ENCODE assay signal across 9 cellular contexts in the genomic region with DNA sequence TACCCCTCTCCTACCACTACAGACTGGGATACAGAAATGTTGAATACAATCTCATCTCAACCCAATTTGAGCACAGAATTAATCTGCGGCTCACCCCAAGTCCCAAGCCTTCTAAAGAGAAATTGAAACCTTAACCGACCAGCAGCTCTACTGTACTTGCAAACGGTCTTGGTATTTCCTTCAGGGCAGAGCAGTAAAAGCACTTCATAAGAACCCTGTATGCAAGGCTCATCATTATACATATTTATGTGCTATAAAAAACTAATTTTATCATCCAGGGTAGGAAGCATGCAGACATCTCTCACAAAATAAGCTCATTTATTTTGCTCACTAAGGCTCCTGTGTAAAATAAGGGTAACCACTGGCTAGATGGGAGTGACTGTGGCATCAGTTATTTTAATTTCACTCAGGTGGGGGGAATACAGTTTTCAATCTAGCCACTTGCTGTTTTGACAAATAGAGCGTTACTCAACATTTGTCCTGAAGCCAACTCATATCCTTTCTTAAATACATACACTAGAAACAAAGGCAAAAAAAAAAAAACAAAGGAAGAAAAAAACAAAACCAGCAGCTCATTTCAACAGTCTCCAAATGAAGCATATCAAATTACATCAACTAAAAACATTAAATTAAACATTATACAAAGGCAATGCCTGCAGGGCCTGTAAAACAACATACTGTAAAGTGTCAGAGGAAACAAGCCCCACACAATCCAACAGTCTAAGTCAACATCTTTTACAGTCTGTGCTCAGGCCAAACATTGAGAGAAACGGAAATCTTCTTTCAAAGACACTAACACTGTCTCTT.
A peak's percentile ranks its signal among the peaks of the same experiment; 100 is the strongest.
DNase-seq lines count a peak whose midpoint lies in the region; ATAC-seq, FAIRE-seq and TF ChIP-seq lines count a peak whose summit lies in the region.
"Had no signal": no experiment of that assay in that cellular context is flagged by ENCODE, and none has a peak within 500 bp of the region (broad histone marks: within the 10 kb centered on the region; RNA-seq: fewer than 3 reads in every experiment).

No MANE protein-coding gene starts in this region.

- peaks cover 3% of the 10 kb centered on the region; the same call in 1 of the 2 replicates for H3K36me3 ChIP-seq in BJ (ENCODE audit: control insufficient read depth, insufficient read depth, low read length)
- no peaks in the 10 kb centered on the region for H3K36me3 ChIP-seq in SK-N-MC (ENCODE audit: insufficient read depth, low read length)

- POLR2A ChIA-PET in BJ (lab: Charles Lee) = interaction anchor here (0.6 kb wide), 1 partner anchor 37 kb away, joined by 4 read pairs; no protein-coding TSS in a partner anchor

- H3K9me3 ChIP-seq in SK-N-MC (ENCODE audit: low read depth, low read length) = no peaks in the 10 kb centered on the region

- CTCF ChIA-PET in BJ (lab: Yijun Ruan, JAX) = interaction anchor here (0.6 to 1.0 kb wide), 3 partner anchors 15 to 50 kb away, joined by 3 read pairs; no protein-coding TSS in a partner anchor

- FAIRE-seq in HTR-8/SVneo (lab: Jason Lieb, UNC) = no peak
- FAIRE-seq: islet of Langerhans had no signal

- ATAC-seq in GM21515 (IDR thresholded peaks at IDR 0.05; ENCODE audit: unreplicated experiment) = no peak

- DNase-seq in BJ (ENCODE audit: low read depth) (peak; percentile 9), LHCN-M2 (ENCODE audit: low read depth) (peak; percentile 28), SK-N-MC (ENCODE audit: low read depth, low spot score) (peak; percentile 63), iris pigment epithelial cell (ENCODE audit: low read depth) (peak; percentile 72), HTR-8/SVneo (ENCODE audit: insufficient read length, low spot score) (no peak), GF-D8 (lab: John Stamatoyannopoulos, UW) (no peak), SHP77 treated with DMSO at 0.1 percent for 48 hours (lab: John Stamatoyannopoulos, UW) (no peak)

- no peaks in the 10 kb centered on the region for H3K27me3 ChIP-seq in BJ (ENCODE audit: control insufficient read depth, insufficient read depth, low read length)

- no peak overlapping the region for H3K4me3 ChIP-seq in BJ (ENCODE audit: low read depth, low read length)
- H3K4me3 ChIP-seq in SK-N-MC = peak overlapping the region; percentile 62

- H3K9ac ChIP-seq in SK-N-MC (ENCODE audit: insufficient read length) = no peak overlapping the region

- TF ChIP-seq CTCF in BJ (IDR thresholded peaks at IDR 0.05; ENCODE audit: insufficient read depth, low read depth, low read length) = no peak

- peak overlapping the region; percentile 84; the same call in 1 of the 2 replicates for H3K27ac ChIP-seq in SK-N-MC

Comparison
In these comparisons a context has a peak if more than half of its experiments do, and no peak if none do; other contexts are left out.
1. DNase-seq: peak in BJ (single experiment), LHCN-M2 (single experiment), SK-N-MC (single experiment) and iris pigment epithelial cell (single experiment); none in HTR-8/SVneo (single experiment), GF-D8 (single experiment) and SHP77 treated with DMSO at 0.1 percent for 48 hours (single experiment).